Comparison of ENCODE assay signal across 8 cellular contexts in the genomic region with DNA sequence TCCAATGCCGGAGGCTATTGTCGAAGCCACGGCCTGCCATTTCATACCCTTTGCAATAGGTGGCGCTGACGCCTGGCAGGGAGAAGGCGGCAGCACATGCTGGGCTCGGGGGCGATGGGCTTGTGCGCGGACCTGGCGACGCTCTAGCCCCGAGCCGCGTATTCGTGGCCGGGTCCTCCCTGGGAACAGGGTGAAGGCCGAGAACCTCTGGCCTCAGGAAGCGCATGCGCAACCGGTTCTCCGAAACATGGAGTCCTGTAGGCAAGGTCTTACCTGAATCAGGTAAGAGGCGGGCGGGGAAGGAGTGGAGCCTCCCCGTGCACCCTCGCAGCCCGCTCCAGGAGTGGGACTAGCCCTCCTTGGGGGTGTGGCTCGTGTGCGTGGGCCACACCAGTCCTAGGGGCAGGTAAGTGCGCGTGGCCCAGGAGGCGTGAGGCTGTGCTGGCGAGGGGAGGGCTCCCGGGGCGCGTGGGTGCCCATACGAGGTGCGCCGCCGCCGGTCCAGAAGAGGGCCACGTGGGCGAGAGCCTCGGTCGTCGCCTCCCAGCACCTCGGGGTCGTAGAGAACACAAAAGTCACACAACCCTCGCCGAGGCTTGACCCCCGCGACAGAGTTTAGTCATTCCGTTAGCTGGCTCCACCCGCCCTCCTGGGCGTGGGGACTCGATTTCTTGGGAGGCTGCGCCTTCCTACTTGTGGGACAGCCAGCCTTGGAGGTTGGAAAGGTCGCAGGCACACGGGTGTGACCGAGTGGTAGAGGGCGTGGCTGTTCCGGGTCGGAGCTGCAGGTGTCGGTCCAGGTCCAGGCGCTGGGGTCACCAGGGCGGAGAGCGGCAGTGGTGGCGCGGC. TPM values are rescaled to one million over a fixed set of nuclear protein-coding genes. Genes with fewer than 3 reads are reported as not detected.
A peak's percentile ranks its signal among the peaks of the same experiment; 100 is the strongest.
DNase-seq lines count a peak whose midpoint lies in the region; ATAC-seq and TF ChIP-seq lines count a peak whose summit lies in the region.

No MANE protein-coding gene starts in this region.

- H3K4me3 ChIP-seq in Caco-2 (ENCODE audit: low read depth, low read length), result peak overlapping the region; percentile 98
- H3K4me3 ChIP-seq in ovary, result peak overlapping the region; percentile 41
- H3K4me3 ChIP-seq in upper lobe of right lung, result peak overlapping the region; percentile 63

- H3K4me1 ChIP-seq in Caco-2 (peaks cover 40% of the 10 kb centered on the region), ovary (ENCODE audit: insufficient read depth) (peaks cover 5% of the 10 kb centered on the region), upper lobe of right lung (peaks cover 36% of the 10 kb centered on the region)

- no peak for TF ChIP-seq POLR2A in ovary (IDR thresholded peaks at IDR 0.05)

- POLR2A ChIA-PET in Caco-2 (lab: Charles Lee), result interaction anchor here (0.5 to 1.2 kb wide), 3 partner anchors 45 to 281 kb away, joined by 3 to 6 read pairs (median 3); partner anchors contain the start of genes CEP41 and TMEM209

- WGBS in ovary, 3 donors, result 26 to 47% (median 26%) methylated on average over 41 to 69 of the region's 69 CpGs

- peak; percentile 96 to 98 for DNase-seq in Caco-2
- peak; percentile 95 for DNase-seq in OCI-M1 (lab: John Stamatoyannopoulos, UW)
- DNase-seq in activated gamma-delta T cell (lab: John Stamatoyannopoulos, UW), result peak; percentile 22
- DNase-seq in germinal center (ENCODE audit: low spot score), result peak; percentile 84
- DNase-seq in ovary, result peak; percentile 80 to 90 (median 85)
- peak; percentile 95 for DNase-seq in upper lobe of right lung

- no peaks in the 10 kb centered on the region for H3K27me3 ChIP-seq in Caco-2 (replicated peaks; ENCODE audit: control insufficient read depth, insufficient read depth, low read length)
- H3K27me3 ChIP-seq in ovary, result no peaks in the 10 kb centered on the region
- peaks cover 4% of the 10 kb centered on the region for H3K27me3 ChIP-seq in upper lobe of right lung

- no peak for TF ChIP-seq EP300 in ovary (IDR thresholded peaks at IDR 0.05)

- no peaks in the 10 kb centered on the region for H3K27me3 Mint-ChIP-seq in Caco-2 (ENCODE audit: insufficient read depth, unreplicated experiment)

- H3K36me3 Mint-ChIP-seq in Caco-2 (ENCODE audit: insufficient read depth, unreplicated experiment), result peaks cover 40% of the 10 kb centered on the region

- no peaks in the 10 kb centered on the region for H3K9me3 Mint-ChIP-seq in Caco-2 (ENCODE audit: unreplicated experiment)

- H3K27ac Mint-ChIP-seq in Caco-2 (ENCODE audit: unreplicated experiment), result peak overlapping the region; percentile 96

- H3K4me3 Mint-ChIP-seq in Caco-2 (ENCODE audit: unreplicated experiment), result peak overlapping the region; percentile 97

- H3K9me3 ChIP-seq in Caco-2, result no peaks in the 10 kb centered on the region
- no peaks in the 10 kb centered on the region for H3K9me3 ChIP-seq in ovary
- H3K9me3 ChIP-seq in upper lobe of right lung, result no peaks in the 10 kb centered on the region

- peak overlapping the region; percentile 19 to 86 for H3K27ac ChIP-seq in ovary
- H3K27ac ChIP-seq in upper lobe of right lung, result no peak overlapping the region

- no TSS peak for BruUV-seq in Caco-2 (replicated peaks; lab: Mats Ljungman, UMichigan)

- TF ChIP-seq CTCF in Caco-2 (IDR thresholded peaks at IDR 0.05; ENCODE audit: insufficient read depth in 1 of 2, low read depth in 1 of 2, low read length in 1 of 2, severe bottlenecking in 1 of 2, unreplicated experiment in 1 of 2) (peak; percentile 91 to 92), ovary (IDR thresholded peaks at IDR 0.05) (peak; percentile 39 to 74 (median 65)), upper lobe of right lung (IDR thresholded peaks at IDR 0.05) (peak; percentile 81)

- peaks cover 45% of the 10 kb centered on the region for H3K4me1 Mint-ChIP-seq in Caco-2 (ENCODE audit: low read depth, unreplicated experiment)

- ATAC-seq in HG02798 (IDR thresholded peaks at IDR 0.05; ENCODE audit: poor library complexity, unreplicated experiment) (peak; percentile 52), upper lobe of right lung (peak; percentile 96), GM21423 (IDR thresholded peaks at IDR 0.05; ENCODE audit: unreplicated experiment) (no peak)

- H3K36me3 ChIP-seq in Caco-2 (ENCODE audit: control insufficient read depth, insufficient read depth, low read length) (no peaks in the 10 kb centered on the region; the same call in 1 of the 2 replicates), ovary (no peaks in the 10 kb centered on the region), upper lobe of right lung (no peaks in the 10 kb centered on the region)

- CTCF ChIA-PET in Caco-2 (lab: Charles Lee), result interaction anchor here (0.7 to 1.5 kb wide), 2 partner anchors 122 to 235 kb away, joined by 3 read pairs; no protein-coding TSS in a partner anchor

- intact Hi-C loops in Caco-2 (cut with micrococcal nuclease; ENCODE audit: unreplicated experiment) (loop anchor here (1.0 to 10.0 kb wide), 5 partner anchors 45 to 414 kb away; partner anchors contain the start of gene CEP41), ovary (cut with DNase I) (no loop called here), upper lobe of right lung (cut with DNase I) (no loop called here)

RNA-seq across cellular contexts. Expression of gene MEST, which starts 5.5 kb away (rescaled TPM):
- total RNA-seq in Caco-2 (2022), result 270 and 295 TPM in 2 replicates
- total RNA-seq in ovary, result 10 to 100 TPM; 16.2 to 64.5 (median 35.5) TPM
- polyA plus RNA-seq in ovary, result 10 to 100 TPM; 19.3 to 38.7 TPM
- total RNA-seq in upper lobe of right lung, result 57.5 TPM

RNA-seq across cellular contexts. Expression of gene CEP41, which starts 45.5 kb away (rescaled TPM):
- total RNA-seq in Caco-2 (2022), result 14.3 and 14.9 TPM in 2 replicates
- 10 to 100 TPM in 5 of 7 donors, 1 to 10 TPM in 2; 1.8 to 21.3 (median 10.5) TPM for total RNA-seq in ovary
- polyA plus RNA-seq in ovary, result 10 to 100 TPM in 1 of 2 donors, 1 to 10 TPM in 1; 4.7 to 15.3 TPM
- 11.3 TPM for total RNA-seq in upper lobe of right lung

Comparison
In these comparisons a context has a peak if more than half of its experiments do, and no peak if none do; other contexts are left out.
1. DNase-seq: peak in every context shown above with its lines; median percentile 97 in Caco-2; 95 in OCI-M1; 95 in upper lobe of right lung; 85 in ovary; 84 in germinal center; 22 in activated gamma-delta T cell.
2. H3K4me3 ChIP-seq: peak in every context shown above with its lines; median percentile 98 in Caco-2; 63 in upper lobe of right lung; 41 in ovary.